ENCODE assay signal across 15 cellular contexts in genomic region chr22:42905217-42905616, GRCh38. TPM values are rescaled to one million over a fixed set of nuclear protein-coding genes. Genes with fewer than 3 reads are reported as not detected.
DNase-seq lines count a peak whose midpoint lies in the region; ATAC-seq and TF ChIP-seq lines count a peak whose summit lies in the region.
"Had no signal": no experiment of that assay in that cellular context is flagged by ENCODE, and none has a peak within 500 bp of the region (broad histone marks: within the 10 kb centered on the region; RNA-seq: fewer than 3 reads in every experiment).

No MANE protein-coding gene starts in this region.

- H3K27ac ChIP-seq in VCaP (peak overlapping the region; percentile 86), right atrium auricular region (peak overlapping the region; percentile 74 to 87), skeletal muscle tissue (ENCODE audit: low read depth, low read length) (peak overlapping the region; percentile 46)

- DNase-seq in LNCaP clone FGC (ENCODE audit: low read depth) (no peak), right atrium auricular region (ENCODE audit: low spot score) (no peak), posterior cingulate gyrus (no peak)
- DNase-seq: activated CD8-positive, alpha-beta memory T cell treated with anti-CD3 and anti-CD28 coated beads for 24 hours; activated effector memory CD4-positive, alpha-beta T cell treated with Interleukin-2 at 50 U/mL for 16 hours; effector CD8-positive, alpha-beta T cell; foreskin melanocyte; NCI-H226; PC-3 had no signal

- H3K9ac ChIP-seq in skeletal muscle tissue (ENCODE audit: low read depth in 1 of 3, low read length in 3 of 3) = peak overlapping the region in 2 of 3 donors; percentile 40

- ATAC-seq in GM21717 (IDR thresholded peaks at IDR 0.05; ENCODE audit: unreplicated experiment) (no peak), HG02970 (IDR thresholded peaks at IDR 0.05; ENCODE audit: low FRiP score, unreplicated experiment) (no peak)
- ATAC-seq: PC-3 had no signal

- no peaks in the 10 kb centered on the region for H3K27me3 ChIP-seq in right atrium auricular region
- H3K27me3 ChIP-seq in skeletal muscle tissue (ENCODE audit: control insufficient read depth in 3 of 3, insufficient read depth in 3 of 3, low read length in 3 of 3) = no peaks in the 10 kb centered on the region
- H3K27me3 ChIP-seq: ascending aorta had no signal

- H3K4me1 ChIP-seq in right atrium auricular region (peaks cover 0 to 91% of the 10 kb centered on the region in 2 donors), skeletal muscle tissue (ENCODE audit: control insufficient read depth in 3 of 3, insufficient read depth in 3 of 3, low read length in 3 of 3) (peaks cover 74 to 94% (median 89%) of the 10 kb centered on the region in 3 donors)

- intact Hi-C loops in posterior cingulate gyrus (cut with DNase I) = no loop called here

- peak overlapping the region; percentile 15; the same call in 1 of the 2 replicates for H3K4me3 ChIP-seq in LNCaP clone FGC (ENCODE audit: low read depth, low read length)
- H3K4me3 ChIP-seq in right atrium auricular region = no peak overlapping the region
- peak overlapping the region in 1 of 3 donors; percentile 46 for H3K4me3 ChIP-seq in skeletal muscle tissue (ENCODE audit: low read length in 3 of 3)
- H3K4me3 ChIP-seq: ascending aorta, mucosa of descending colon had no signal

- H3K36me3 ChIP-seq in right atrium auricular region (no peaks in the 10 kb centered on the region), skeletal muscle tissue (ENCODE audit: control insufficient read depth in 3 of 3, insufficient read depth in 3 of 3, low read length in 3 of 3) (peaks cover 0 to 3% (median 0%) of the 10 kb centered on the region in 3 donors)

- no peak for TF ChIP-seq CTCF in LNCaP clone FGC (IDR thresholded peaks at IDR 0.05; ENCODE audit: control insufficient read depth, extremely low read depth, insufficient read depth)
- TF ChIP-seq CTCF in VCaP (conservative IDR thresholded peaks at IDR 0.05) = no peak
- TF ChIP-seq CTCF in right atrium auricular region (IDR thresholded peaks at IDR 0.05) = no peak

- H3K9me3 ChIP-seq in right atrium auricular region (no peaks in the 10 kb centered on the region), skeletal muscle tissue (ENCODE audit: control insufficient read depth in 3 of 3, low read length in 3 of 3) (no peaks in the 10 kb centered on the region)
- H3K9me3 ChIP-seq: ascending aorta, mucosa of descending colon had no signal

RNA-seq across cellular contexts. Expression of gene ARFGAP3, which starts 48.1 kb away (rescaled TPM):
- total RNA-seq in right atrium auricular region (10 to 100 TPM; 27.4 to 29.6 TPM), skeletal muscle tissue (32.9 TPM)
